In genomic region chr7:156448918-156449317, GRCh38 we compare ENCODE assay signal across 27 cellular contexts.
"Had no signal": no experiment of that assay in that cellular context is flagged by ENCODE, and none has a peak within 500 bp of the region (broad histone marks: within the 10 kb centered on the region; RNA-seq: fewer than 3 reads in every experiment).

No MANE protein-coding gene starts in this region.

- H3K27me3 ChIP-seq: left lung, neural progenitor cell, ovary, right atrium auricular region, right lobe of liver, stomach, testis, thyroid gland, transverse colon, upper lobe of right lung had no signal

- H3K27ac Mint-ChIP-seq: naive thymus-derived CD8-positive, alpha-beta T cell; nephron; neural progenitor cell; progenitor cell of endocrine pancreas; stimulated activated naive B cell treated with anti-CD40 and anti-IgM and Interleukin-4, amounts not matched to agents 10 μg/mL and 1 μg/mL and 100 μg/mL, for 72 hours had no signal

- H3K4me3 Mint-ChIP-seq: naive thymus-derived CD8-positive, alpha-beta T cell; nephron; neural progenitor cell; stimulated activated naive B cell treated with anti-CD40 and anti-IgM and Interleukin-4, amounts not matched to agents 10 μg/mL and 1 μg/mL and 100 μg/mL, for 72 hours had no signal

- H3K36me3 ChIP-seq: left lung, lower lobe of right lung, neural progenitor cell, ovary, right atrium auricular region, right lobe of liver, stomach, thyroid gland, transverse colon, upper lobe of right lung had no signal

- H3K9me3 Mint-ChIP-seq: naive thymus-derived CD8-positive, alpha-beta T cell; nephron; neural progenitor cell; stimulated activated naive B cell treated with anti-CD40 and anti-IgM and Interleukin-4, amounts not matched to agents 10 μg/mL and 1 μg/mL and 100 μg/mL, for 72 hours had no signal

- H3K4me3 ChIP-seq: left lung, lower lobe of right lung, neural progenitor cell, ovary, right atrium auricular region, right lobe of liver, skin epidermis, stomach, testis, thyroid gland, transverse colon, upper lobe of right lung had no signal

- H3K36me3 Mint-ChIP-seq: naive thymus-derived CD8-positive, alpha-beta T cell; neural progenitor cell; stimulated activated naive B cell treated with anti-CD40 and anti-IgM and Interleukin-4, amounts not matched to agents 10 μg/mL and 1 μg/mL and 100 μg/mL, for 72 hours had no signal

- ATAC-seq: left colon; left lung; lower lobe of right lung; naive thymus-derived CD8-positive, alpha-beta T cell; right lobe of liver; stimulated activated naive B cell treated with anti-CD40 and anti-IgM and Interleukin-4, amounts not matched to agents 10 μg/mL and 1 μg/mL and 100 μg/mL, for 72 hours; stimulated activated naive CD8-positive, alpha-beta T cell treated with anti-CD3 and anti-CD28 coated beads, Interleukin-15, Interleukin-2, amounts not matched to agents 100 U/mL and 50 U/mL, for 24 hours; upper lobe of right lung had no signal

- FAIRE-seq: kidney, urothelium cell line had no signal

- H3K4me1 Mint-ChIP-seq: naive thymus-derived CD8-positive, alpha-beta T cell; nephron; neural progenitor cell; stimulated activated naive B cell treated with anti-CD40 and anti-IgM and Interleukin-4, amounts not matched to agents 10 μg/mL and 1 μg/mL and 100 μg/mL, for 72 hours had no signal

- H3K27ac ChIP-seq: left lung, lower lobe of right lung, neural progenitor cell, ovary, right atrium auricular region, right lobe of liver, skin epidermis, stomach, testis, thyroid gland, transverse colon, upper lobe of right lung had no signal

- H3K9ac ChIP-seq: neural progenitor cell had no signal

- H3K4me1 ChIP-seq: left lung, lower lobe of right lung, neural progenitor cell, right atrium auricular region, right lobe of liver, stomach, testis, thyroid gland, transverse colon, upper lobe of right lung had no signal

- H3K4me2 ChIP-seq: neural progenitor cell had no signal

- H2AFZ ChIP-seq: neural progenitor cell had no signal

- DNase-seq: hippocampal formation; kidney; left colon; left lung; lower lobe of right lung; mammary epithelial cell; mesenchymal stem cell; naive thymus-derived CD8-positive, alpha-beta T cell; ovary; stimulated activated CD4-positive, alpha-beta T cell treated with anti-CD3 and anti-CD28 coated beads, Interleukin-12 subunit alpha, Interleukin-12 subunit beta, amount 100 ng/mL, for 4 hours; stimulated activated CD4-positive, alpha-beta T cell treated with anti-CD3 and anti-CD28 coated beads, Interleukin-15, amount 100 ng/mL, for 24 hours; stimulated activated CD4-positive, alpha-beta T cell treated with anti-CD3 and anti-CD28 coated beads, Interleukin-2, amount 100 ng/mL, for 24 hours; stimulated activated CD4-positive, alpha-beta T cell treated with anti-CD3 and anti-CD28 coated beads, Interleukin-4, amount 100 ng/mL, for 1 hour; stimulated activated naive B cell treated with anti-CD40 and anti-IgM and Interleukin-4, amounts not matched to agents 10 μg/mL and 1 μg/mL and 100 μg/mL, for 72 hours; stimulated activated naive CD8-positive, alpha-beta T cell treated with anti-CD3 and anti-CD28 coated beads, Interleukin-15, Interleukin-2, amounts not matched to agents 100 U/mL and 50 U/mL, for 24 hours; stomach; testis; thyroid gland; transverse colon; upper lobe of right lung had no signal

- H3K9me3 ChIP-seq: left lung, lower lobe of right lung, ovary, right atrium auricular region, right lobe of liver, stomach, testis, thyroid gland, transverse colon, upper lobe of right lung had no signal
